Comparison of ENCODE assay signal across 1 cellular context in the genomic region with DNA sequence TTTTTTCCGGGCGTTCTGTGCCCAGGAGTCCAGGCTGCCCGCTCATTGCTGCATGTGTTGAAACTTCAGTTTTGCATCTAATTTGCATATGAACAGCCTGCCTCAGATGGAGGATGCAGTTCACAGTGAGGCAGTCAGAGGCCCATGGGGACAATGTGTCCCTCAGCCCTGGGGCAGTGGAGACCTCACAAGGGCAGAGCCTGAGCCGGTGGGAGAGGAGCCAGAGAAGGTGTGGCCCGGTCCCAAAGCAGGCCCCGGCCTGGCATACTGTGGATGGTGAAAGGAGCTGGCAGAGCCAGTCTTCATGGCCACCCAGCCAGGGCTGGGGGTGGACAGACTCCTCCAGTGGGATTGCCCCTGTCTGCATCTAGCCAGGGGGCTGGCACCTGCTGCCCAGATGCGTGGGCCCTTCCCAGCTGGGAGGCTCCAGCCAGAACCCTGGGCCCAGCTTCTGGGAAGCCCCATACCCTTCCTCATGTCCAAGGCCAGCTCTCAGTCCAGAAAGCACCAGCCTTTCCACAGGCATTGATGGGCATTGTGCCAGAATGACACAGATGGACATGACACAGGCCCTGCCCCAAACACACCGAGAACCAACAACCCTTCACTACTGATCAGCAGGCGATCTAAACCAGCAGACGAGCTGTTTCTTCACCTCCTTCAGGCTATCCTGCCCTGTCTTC.
TF ChIP-seq lines count a peak whose summit lies in the region.

No MANE protein-coding gene starts in this region.

TF ChIP-seq in WTC11, 78 proteins besides CTCF, POLR2A, EP300 and RAD21 (continued from another document):
- TF ChIP-seq, protein P1, sequence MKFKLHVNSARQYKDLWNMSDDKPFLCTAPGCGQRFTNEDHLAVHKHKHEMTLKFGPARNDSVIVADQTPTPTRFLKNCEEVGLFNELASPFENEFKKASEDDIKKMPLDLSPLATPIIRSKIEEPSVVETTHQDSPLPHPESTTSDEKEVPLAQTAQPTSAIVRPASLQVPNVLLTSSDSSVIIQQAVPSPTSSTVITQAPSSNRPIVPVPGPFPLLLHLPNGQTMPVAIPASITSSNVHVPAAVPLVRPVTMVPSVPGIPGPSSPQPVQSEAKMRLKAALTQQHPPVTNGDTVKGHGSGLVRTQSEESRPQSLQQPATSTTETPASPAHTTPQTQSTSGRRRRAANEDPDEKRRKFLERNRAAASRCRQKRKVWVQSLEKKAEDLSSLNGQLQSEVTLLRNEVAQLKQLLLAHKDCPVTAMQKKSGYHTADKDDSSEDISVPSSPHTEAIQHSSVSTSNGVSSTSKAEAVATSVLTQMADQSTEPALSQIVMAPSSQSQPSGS (CRISPR knock-in tag; IDR thresholded peaks at IDR 0.05; ENCODE audit: borderline replicate concordance, low read depth), result no peak
- TF ChIP-seq MXD4 (CRISPR knock-in tag; IDR thresholded peaks at IDR 0.05; ENCODE audit: borderline replicate concordance) (no peak), CREM (CRISPR knock-in tag; IDR thresholded peaks at IDR 0.05) (no peak), TCF7 (CRISPR knock-in tag; IDR thresholded peaks at IDR 0.05; ENCODE audit: low read depth) (no peak), NFE2L1 (CRISPR knock-in tag; IDR thresholded peaks at IDR 0.05) (no peak)
- TF ChIP-seq, protein P2, sequence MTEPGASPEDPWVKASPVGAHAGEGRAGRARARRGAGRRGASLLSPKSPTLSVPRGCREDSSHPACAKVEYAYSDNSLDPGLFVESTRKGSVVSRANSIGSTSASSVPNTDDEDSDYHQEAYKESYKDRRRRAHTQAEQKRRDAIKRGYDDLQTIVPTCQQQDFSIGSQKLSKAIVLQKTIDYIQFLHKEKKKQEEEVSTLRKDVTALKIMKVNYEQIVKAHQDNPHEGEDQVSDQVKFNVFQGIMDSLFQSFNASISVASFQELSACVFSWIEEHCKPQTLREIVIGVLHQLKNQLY (CRISPR knock-in tag; IDR thresholded peaks at IDR 0.05), result no peak
- TF ChIP-seq, protein P3, sequence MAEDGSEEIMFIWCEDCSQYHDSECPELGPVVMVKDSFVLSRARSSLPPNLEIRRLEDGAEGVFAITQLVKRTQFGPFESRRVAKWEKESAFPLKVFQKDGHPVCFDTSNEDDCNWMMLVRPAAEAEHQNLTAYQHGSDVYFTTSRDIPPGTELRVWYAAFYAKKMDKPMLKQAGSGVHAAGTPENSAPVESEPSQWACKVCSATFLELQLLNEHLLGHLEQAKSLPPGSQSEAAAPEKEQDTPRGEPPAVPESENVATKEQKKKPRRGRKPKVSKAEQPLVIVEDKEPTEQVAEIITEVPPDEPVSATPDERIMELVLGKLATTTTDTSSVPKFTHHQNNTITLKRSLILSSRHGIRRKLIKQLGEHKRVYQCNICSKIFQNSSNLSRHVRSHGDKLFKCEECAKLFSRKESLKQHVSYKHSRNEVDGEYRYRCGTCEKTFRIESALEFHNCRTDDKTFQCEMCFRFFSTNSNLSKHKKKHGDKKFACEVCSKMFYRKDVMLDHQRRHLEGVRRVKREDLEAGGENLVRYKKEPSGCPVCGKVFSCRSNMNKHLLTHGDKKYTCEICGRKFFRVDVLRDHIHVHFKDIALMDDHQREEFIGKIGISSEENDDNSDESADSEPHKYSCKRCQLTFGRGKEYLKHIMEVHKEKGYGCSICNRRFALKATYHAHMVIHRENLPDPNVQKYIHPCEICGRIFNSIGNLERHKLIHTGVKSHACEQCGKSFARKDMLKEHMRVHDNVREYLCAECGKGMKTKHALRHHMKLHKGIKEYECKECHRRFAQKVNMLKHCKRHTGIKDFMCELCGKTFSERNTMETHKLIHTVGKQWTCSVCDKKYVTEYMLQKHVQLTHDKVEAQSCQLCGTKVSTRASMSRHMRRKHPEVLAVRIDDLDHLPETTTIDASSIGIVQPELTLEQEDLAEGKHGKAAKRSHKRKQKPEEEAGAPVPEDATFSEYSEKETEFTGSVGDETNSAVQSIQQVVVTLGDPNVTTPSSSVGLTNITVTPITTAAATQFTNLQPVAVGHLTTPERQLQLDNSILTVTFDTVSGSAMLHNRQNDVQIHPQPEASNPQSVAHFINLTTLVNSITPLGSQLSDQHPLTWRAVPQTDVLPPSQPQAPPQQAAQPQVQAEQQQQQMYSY (CRISPR knock-in tag; IDR thresholded peaks at IDR 0.05), result no peak
- TF ChIP-seq, protein P4, sequence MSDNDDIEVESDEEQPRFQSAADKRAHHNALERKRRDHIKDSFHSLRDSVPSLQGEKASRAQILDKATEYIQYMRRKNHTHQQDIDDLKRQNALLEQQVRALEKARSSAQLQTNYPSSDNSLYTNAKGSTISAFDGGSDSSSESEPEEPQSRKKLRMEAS (CRISPR knock-in tag; IDR thresholded peaks at IDR 0.05), result no peak
